Comparison of ENCODE assay signal across 8 cellular contexts in genomic region chr6:42978793-42979522, GRCh38. TPM values are rescaled to one million over a fixed set of nuclear protein-coding genes. Genes with fewer than 3 reads are reported as not detected.
DNase-seq lines count a peak whose midpoint lies in the region; ATAC-seq, FAIRE-seq and TF ChIP-seq lines count a peak whose summit lies in the region.

Gene PEX6, minus strand, starts transcription at chr6:42979181. Its CDS starts 31 bp downstream, at chr6:42979150.

- TF ChIP-seq CTCF in adrenal gland (IDR thresholded peaks at IDR 0.05) (no peak), progenitor cell of endocrine pancreas (IDR thresholded peaks at IDR 0.05; ENCODE audit: unreplicated experiment) (no peak)

- no peaks in the 10 kb centered on the region for H3K36me3 ChIP-seq in adrenal gland (replicated peaks in 1 of 2)

- ATAC-seq in HG02870 (IDR thresholded peaks at IDR 0.05; ENCODE audit: unreplicated experiment) (peak; percentile 76), left cardiac atrium (peak; percentile 96 to 97)

- H3K9me3 Mint-ChIP-seq in progenitor cell of endocrine pancreas (ENCODE audit: low read depth), result no peaks in the 10 kb centered on the region

- H3K27me3 Mint-ChIP-seq in progenitor cell of endocrine pancreas, result no peaks in the 10 kb centered on the region

- H3K27ac Mint-ChIP-seq in progenitor cell of endocrine pancreas, result peak within 1 kb of the TSS; percentile 95

- peaks cover 19% of the 10 kb centered on the region for H3K4me1 Mint-ChIP-seq in progenitor cell of endocrine pancreas (ENCODE audit: low read depth)

- TF ChIP-seq POLR2A in GM12891 (IDR thresholded peaks at IDR 0.05; ENCODE audit: low read depth, low read length) (peak; percentile 93), adrenal gland (IDR thresholded peaks at IDR 0.05) (peak; percentile 47 to 55)

- H3K4me1 ChIP-seq in adrenal gland (replicated peaks in 1 of 2), result peaks cover 20 to 33% of the 10 kb centered on the region in 2 donors

- peak within 1 kb of the TSS; percentile 90 to 96 (median 94) for H3K27ac ChIP-seq in adrenal gland

- H3K9me3 ChIP-seq in adrenal gland (replicated peaks in 1 of 3), result no peaks in the 10 kb centered on the region

- H3K4me3 ChIP-seq in adrenal gland, result peak within 1 kb of the TSS; percentile 66 to 100 (median 82)

- 0 to 1% (median 0%) methylated on average over 7 to 63 of the region's 63 CpGs for WGBS in adrenal gland, 4 donors

- peaks cover 4% of the 10 kb centered on the region for H3K36me3 Mint-ChIP-seq in progenitor cell of endocrine pancreas (ENCODE audit: insufficient read depth)

- DNase-seq in GM12891 (ENCODE audit: insufficient read length, low spot score) (peak; percentile 91), NCI-H146 (lab: John Stamatoyannopoulos, UW) (peak; percentile 97), T-helper 1 cell (peak; percentile 87 to 95 (median 93)), adrenal gland (peak; percentile 81 to 97 (median 89)), left cardiac atrium (peak; percentile 96), progenitor cell of endocrine pancreas (ENCODE audit: low spot score, unreplicated experiment) (peak; percentile 80), ureter (ENCODE audit: low spot score) (peak; percentile 94)

- H3K4me3 Mint-ChIP-seq in progenitor cell of endocrine pancreas (ENCODE audit: low read depth), result peak within 1 kb of the TSS; percentile 86

- H3K27me3 ChIP-seq in adrenal gland, result no peaks in the 10 kb centered on the region

- intact Hi-C loops in adrenal gland (cut with DNase I) (no loop called here), left cardiac atrium (cut with DNase I) (no loop called here)

- FAIRE-seq in GM12891 (lab: Jason Lieb, UNC), result peak; percentile 97

TF ChIP-seq in GM12891, 5 proteins besides CTCF, POLR2A, EP300 and RAD21:
- peak; percentile 92 for TF ChIP-seq POLR2AphosphoS5 (IDR thresholded peaks at IDR 0.05; ENCODE audit: low read depth, low read length)
- TF ChIP-seq SPI1 (IDR thresholded peaks at IDR 0.05; ENCODE audit: low read depth, low read length), result peak; percentile 67
- TF ChIP-seq POU2F2 (IDR thresholded peaks at IDR 0.05; ENCODE audit: low read depth, low read length), result no peak
- peak; percentile 85 for TF ChIP-seq TAF1 (IDR thresholded peaks at IDR 0.05; ENCODE audit: low read depth, low read length)

RNA-seq across cellular contexts. Expression of gene PEX6, which starts in this region (rescaled TPM):
- polyA plus RNA-seq in GM12891 (2012; ENCODE audit: low read depth, missing spikeins), result 6.4 TPM
- total RNA-seq in adrenal gland (10 to 100 TPM; 21.5 to 63.9 (median 35.5) TPM), left cardiac atrium (10 to 100 TPM; 15.0 to 25.6 TPM), progenitor cell of endocrine pancreas (29.8 and 32.3 TPM in 2 replicates), ureter (23.0 TPM)
- 10 to 100 TPM in 2 of 3 donors, 1 to 10 TPM in 1; 7.4 to 41.7 (median 22.7) TPM for polyA plus RNA-seq in adrenal gland

Comparison
In these comparisons a context has a peak if more than half of its experiments do, and no peak if none do; other contexts are left out.
1. Peak in every context shown above with its lines: DNase-seq, ATAC-seq, H3K4me3 ChIP-seq and H3K27ac ChIP-seq.